In genomic region chr5:94707359-94707758, GRCh38 we compare ENCODE assay signal across 1 cellular context.
TF ChIP-seq lines count a peak whose summit lies in the region.

No MANE protein-coding gene starts in this region.

TF ChIP-seq in IMR-90, 13 proteins besides CTCF, POLR2A, EP300 and RAD21 (continued from another document):
- TF ChIP-seq CHD1 (IDR thresholded peaks at IDR 0.05; ENCODE audit: low read depth, low read length) (no peak), MAFK (IDR thresholded peaks at IDR 0.05; ENCODE audit: low read depth, low read length) (no peak), BHLHE40 (IDR thresholded peaks at IDR 0.05; ENCODE audit: low read depth, low read length) (no peak), SMC3 (IDR thresholded peaks at IDR 0.05; ENCODE audit: low read depth, low read length) (no peak), CEBPB (IDR thresholded peaks at IDR 0.05; ENCODE audit: low read depth, low read length) (no peak), FOS (IDR thresholded peaks at IDR 0.05; ENCODE audit: low read depth, low read length) (no peak)
